12 cellular contexts compared by ENCODE assay signal in the genomic region with DNA sequence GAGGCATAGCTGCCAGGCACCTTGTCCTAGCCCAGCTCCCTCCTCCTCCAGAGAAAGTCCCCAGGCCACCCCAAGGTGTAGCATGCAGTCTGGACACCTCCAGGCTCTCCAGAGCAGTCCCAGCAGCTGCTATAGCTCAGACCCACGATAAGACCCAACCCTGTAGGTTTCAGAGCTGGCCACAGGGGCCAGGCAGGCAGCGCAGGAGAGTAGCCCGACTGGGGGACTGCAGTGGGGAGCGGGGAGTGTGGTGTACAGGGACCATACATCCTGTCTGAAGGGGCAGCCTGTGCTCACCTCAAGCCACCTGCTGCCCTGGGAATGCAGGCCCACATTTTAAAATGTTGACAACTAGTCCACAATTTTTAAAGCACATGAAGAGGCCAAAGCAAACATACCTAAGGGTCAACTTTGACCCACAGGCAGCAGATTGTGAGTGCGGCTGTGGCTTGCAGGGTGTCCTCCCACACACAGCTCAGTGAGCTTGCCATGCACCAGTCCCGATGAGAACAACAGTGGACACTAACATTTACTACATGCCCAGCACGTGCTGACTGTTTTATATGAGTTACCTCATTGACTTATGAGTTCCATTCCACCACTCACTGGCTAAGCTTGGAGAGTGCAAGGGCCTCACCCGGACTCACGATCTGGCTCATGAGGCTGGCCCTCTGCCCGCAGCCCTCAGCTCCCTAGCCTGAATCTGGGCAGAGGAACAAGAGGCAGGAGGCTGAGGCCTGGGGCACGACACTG.
DNase-seq lines count a peak whose midpoint lies in the region; ATAC-seq and TF ChIP-seq lines count a peak whose summit lies in the region.
"Had no signal": no experiment of that assay in that cellular context is flagged by ENCODE, and none has a peak within 500 bp of the region (broad histone marks: within the 10 kb centered on the region; RNA-seq: fewer than 3 reads in every experiment).

No MANE protein-coding gene starts in this region.

- peak; percentile 52 to 90 for DNase-seq in cardiac fibroblast (ENCODE audit: low read depth in 2 of 2)
- DNase-seq in kidney tubule cell (ENCODE audit: low spot score): peak; percentile 67
- DNase-seq in testis: peak; percentile 68
- DNase-seq in SIG-M5 treated with dmso at 0.1 percent for 504 hours (lab: John Stamatoyannopoulos, UW; ENCODE audit: unreplicated experiment): no peak
- DNase-seq in activated T-cell treated with anti-CD3 and anti-CD28 coated beads, Interleukin-2, amount 50 U/mL, for 24 hours: no peak
- no peak for DNase-seq in GOT3 (lab: John Stamatoyannopoulos, UW)
- DNase-seq: activated CD4-positive, alpha-beta T cell treated with anti-CD3 and anti-CD28 coated beads, Interleukin-2, amount 10 ng/mL, durations not matched to agents 24 days and 14 days; naive B cell had no signal

- H3K4me1 Mint-ChIP-seq in activated T-cell treated with anti-CD3 and anti-CD28 coated beads, Interleukin-2, amount 50 U/mL, for 24 hours (ENCODE audit: low read depth): peaks cover 11% of the 10 kb centered on the region
- H3K4me1 Mint-ChIP-seq: activated CD4-positive, alpha-beta T cell treated with anti-CD3 and anti-CD28 coated beads, Interleukin-2, amount 10 ng/mL, durations not matched to agents 24 days and 14 days had no signal

- ATAC-seq in GM21390 (IDR thresholded peaks at IDR 0.05; ENCODE audit: unreplicated experiment): no peak

- POLR2A ChIA-PET in HEK293 (lab: Yijun Ruan, JAX): no interaction called here

- H3K27ac ChIP-seq in HEK293 (ENCODE audit: extremely low read depth, low read depth, low read length) (no peak overlapping the region), testis (no peak overlapping the region)
- H3K27ac ChIP-seq: HL-60, SJSA1 had no signal

- H3K27me3 ChIP-seq in testis: no peaks in the 10 kb centered on the region
- H3K27me3 ChIP-seq: SJSA1 had no signal

- H3K4me1 ChIP-seq in HEK293 (ENCODE audit: control insufficient read depth, insufficient read depth, low read length) (peaks cover 16% of the 10 kb centered on the region), testis (peaks cover 8% of the 10 kb centered on the region)

- intact Hi-C loops in testis (cut with DNase I; ENCODE audit: low total_unique reads): no loop called here

- H3K4me3 ChIP-seq in HEK293 (ENCODE audit: low read depth, low read length) (no peak overlapping the region), cardiac fibroblast (replicated peaks in 1 of 2; ENCODE audit: low read depth in 2 of 2, low read length in 2 of 2) (no peak overlapping the region), testis (no peak overlapping the region)
- H3K4me3 ChIP-seq: SJSA1 had no signal

- H3K36me3 Mint-ChIP-seq in activated T-cell treated with anti-CD3 and anti-CD28 coated beads, Interleukin-2, amount 50 U/mL, for 24 hours (ENCODE audit: low read depth): peaks cover 10% of the 10 kb centered on the region

- no peaks in the 10 kb centered on the region for H3K36me3 ChIP-seq in HEK293 (ENCODE audit: control insufficient read depth in 2 of 2, insufficient read depth in 1 of 2, low read length in 2 of 2)
- H3K36me3 ChIP-seq in testis (ENCODE audit: low read depth, missing control alignments): no peaks in the 10 kb centered on the region
- H3K36me3 ChIP-seq: SJSA1 had no signal

- WGBS in testis, 2 donors: 42 to 47% methylated on average over 6 to 11 of the region's 11 CpGs

- no peaks in the 10 kb centered on the region for H3K9me3 Mint-ChIP-seq in activated T-cell treated with anti-CD3 and anti-CD28 coated beads, Interleukin-2, amount 50 U/mL, for 24 hours
- H3K9me3 Mint-ChIP-seq: activated CD4-positive, alpha-beta T cell treated with anti-CD3 and anti-CD28 coated beads, Interleukin-2, amount 10 ng/mL, durations not matched to agents 24 days and 14 days; naive B cell had no signal

- CTCF ChIA-PET in HEK293 (lab: Yijun Ruan, JAX): no interaction called here

- H3K27ac Mint-ChIP-seq in activated T-cell treated with anti-CD3 and anti-CD28 coated beads, Interleukin-2, amount 50 U/mL, for 24 hours: no peak overlapping the region
- H3K27ac Mint-ChIP-seq: activated CD4-positive, alpha-beta T cell treated with anti-CD3 and anti-CD28 coated beads, Interleukin-2, amount 10 ng/mL, durations not matched to agents 24 days and 14 days had no signal

- no peak for TF ChIP-seq POLR2A in testis (IDR thresholded peaks at IDR 0.05)

- TF ChIP-seq CTCF in HEK293 (tag by site-specific recombination; IDR thresholded peaks at IDR 0.05): no peak
- no peak for TF ChIP-seq CTCF in cardiac fibroblast (IDR thresholded peaks at IDR 0.05; ENCODE audit: low read depth, low read length)
- TF ChIP-seq CTCF in testis (IDR thresholded peaks at IDR 0.05): no peak

- H3K4me3 Mint-ChIP-seq in activated T-cell treated with anti-CD3 and anti-CD28 coated beads, Interleukin-2, amount 50 U/mL, for 24 hours: no peak overlapping the region
- H3K4me3 Mint-ChIP-seq: activated CD4-positive, alpha-beta T cell treated with anti-CD3 and anti-CD28 coated beads, Interleukin-2, amount 10 ng/mL, durations not matched to agents 24 days and 14 days; naive B cell had no signal

- H3K9me3 ChIP-seq in HEK293 (ENCODE audit: control insufficient read depth, insufficient read depth, low read depth, low read length) (no peaks in the 10 kb centered on the region), testis (no peaks in the 10 kb centered on the region)
- H3K9me3 ChIP-seq: SJSA1 had no signal

- H3K27me3 Mint-ChIP-seq in activated T-cell treated with anti-CD3 and anti-CD28 coated beads, Interleukin-2, amount 50 U/mL, for 24 hours: no peaks in the 10 kb centered on the region
- H3K27me3 Mint-ChIP-seq: activated CD4-positive, alpha-beta T cell treated with anti-CD3 and anti-CD28 coated beads, Interleukin-2, amount 10 ng/mL, durations not matched to agents 24 days and 14 days; naive B cell had no signal

TF ChIP-seq in HEK293, 187 proteins besides CTCF, POLR2A, EP300 and RAD21:
- TF ChIP-seq ZSCAN30 (tag by site-specific recombination; IDR thresholded peaks at IDR 0.05) (no peak), ZFHX2 (tag by site-specific recombination; conservative IDR thresholded peaks at IDR 0.05) (0 out of 2 replicates have a peak, but pooled peaks have one; percentile 22)
- TF ChIP-seq, protein P1, sequence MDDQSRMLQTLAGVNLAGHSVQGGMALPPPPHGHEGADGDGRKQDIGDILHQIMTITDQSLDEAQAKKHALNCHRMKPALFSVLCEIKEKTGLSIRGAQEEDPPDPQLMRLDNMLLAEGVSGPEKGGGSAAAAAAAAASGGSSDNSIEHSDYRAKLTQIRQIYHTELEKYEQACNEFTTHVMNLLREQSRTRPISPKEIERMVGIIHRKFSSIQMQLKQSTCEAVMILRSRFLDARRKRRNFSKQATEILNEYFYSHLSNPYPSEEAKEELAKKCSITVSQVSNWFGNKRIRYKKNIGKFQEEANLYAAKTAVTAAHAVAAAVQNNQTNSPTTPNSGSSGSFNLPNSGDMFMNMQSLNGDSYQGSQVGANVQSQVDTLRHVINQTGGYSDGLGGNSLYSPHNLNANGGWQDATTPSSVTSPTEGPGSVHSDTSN (CRISPR knock-in tag; IDR thresholded peaks at IDR 0.05): no peak

Comparison
In these comparisons a context has a peak if more than half of its experiments do, and no peak if none do; other contexts are left out.
1. DNase-seq: peak in cardiac fibroblast (2 of 2), kidney tubule cell (single experiment) and testis (single experiment); none in SIG-M5 treated with dmso at 0.1 percent for 504 hours (single experiment), activated T-cell treated with anti-CD3 and anti-CD28 coated beads, Interleukin-2, amount 50 U/mL, for 24 hours (single experiment) and GOT3 (single experiment).